20 cellular contexts compared by ENCODE assay signal in the genomic region with DNA sequence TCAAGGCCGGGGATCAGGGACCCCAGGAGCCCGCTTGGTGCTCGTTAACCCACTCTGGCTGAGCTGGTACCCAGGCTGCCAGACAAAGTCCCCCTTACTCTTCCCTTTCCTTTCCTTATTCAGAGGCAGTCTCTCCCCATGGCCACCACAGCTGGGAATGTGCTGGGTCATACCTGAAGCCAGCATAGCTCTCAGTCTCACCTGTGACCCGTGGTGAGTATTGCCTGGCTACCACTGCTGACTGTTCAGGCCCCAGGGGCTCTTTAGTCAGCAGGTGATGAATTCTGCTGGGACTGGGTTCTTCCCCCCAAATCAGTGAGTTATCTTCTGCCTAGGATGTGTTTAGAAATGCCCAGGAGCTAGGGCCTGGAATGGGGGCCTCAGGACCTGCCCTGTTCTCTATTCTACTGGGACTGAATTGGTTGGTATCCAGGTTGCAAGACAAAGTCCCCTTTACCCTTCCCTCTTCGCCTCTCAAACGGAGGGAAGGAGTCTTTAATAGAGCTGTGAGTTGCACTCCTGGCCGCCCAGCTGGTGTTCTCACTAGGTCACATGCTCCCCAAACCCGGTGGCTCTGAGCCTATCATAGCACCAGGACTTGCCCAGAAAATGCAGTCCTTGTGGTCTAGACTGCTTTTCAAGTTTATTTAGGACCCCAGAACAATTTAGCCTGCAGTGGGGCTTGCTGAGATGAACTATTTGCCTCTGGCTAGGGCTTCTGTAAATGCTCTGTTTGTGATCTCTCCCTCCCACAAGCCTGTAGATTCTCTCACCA.
DNase-seq lines count a peak whose midpoint lies in the region; FAIRE-seq and TF ChIP-seq lines count a peak whose summit lies in the region.
"Had no signal": no experiment of that assay in that cellular context is flagged by ENCODE, and none has a peak within 500 bp of the region (broad histone marks: within the 10 kb centered on the region; RNA-seq: fewer than 3 reads in every experiment).

No MANE protein-coding gene starts in this region.

- no peak overlapping the region for H4K5ac ChIP-seq in H1 (ENCODE audit: insufficient read length, low read depth, low read length)

- FAIRE-seq in H1 (lab: Jason Lieb, UNC) (no peak), keratinocyte (lab: Jason Lieb, UNC) (peak; percentile 68)
- FAIRE-seq: GM12892, GM19239 had no signal

- H3K27me3 ChIP-seq in MM.1S (replicated peaks; ENCODE audit: insufficient read depth, low read length): no peaks in the 10 kb centered on the region
- H3K27me3 ChIP-seq in H1 (replicated peaks in 1 of 4; ENCODE audit: control insufficient read depth in 3 of 4, extremely low read depth in 1 of 4, insufficient read depth in 3 of 4, low read length in 3 of 4): peaks cover 0 to 1% (median 0%) of the 10 kb centered on the region in 4 experiments; a peak in 1 of 7 replicates
- no peaks in the 10 kb centered on the region for H3K27me3 ChIP-seq in keratinocyte (ENCODE audit: control insufficient read depth, extremely low read depth, insufficient read depth, low read length)
- no peaks in the 10 kb centered on the region for H3K27me3 ChIP-seq in smooth muscle cell (ENCODE audit: low read depth)

- intact Hi-C loops in CD14-positive monocyte (cut with micrococcal nuclease): no loop called here

- TF ChIP-seq EP300 in H1 (IDR thresholded peaks at IDR 0.05; ENCODE audit: borderline replicate concordance in 1 of 2, low read depth in 2 of 2, low read length in 2 of 2): no peak

- no peak overlapping the region for H4K91ac ChIP-seq in H1 (replicated peaks; ENCODE audit: insufficient read length, low read length)

- H3K27me3 Mint-ChIP-seq in CD14-positive monocyte (ENCODE audit: low read depth in 3 of 3): peaks cover 0 to 1% (median 0%) of the 10 kb centered on the region in 3 donors

- no peaks in the 10 kb centered on the region for H3K36me3 ChIP-seq in MM.1S (replicated peaks; ENCODE audit: insufficient read depth, low read length)
- H3K36me3 ChIP-seq in H1 (ENCODE audit: control insufficient read depth in 2 of 4, insufficient read depth in 4 of 4, low read length in 3 of 4): peaks cover 0 to 5% (median 0%) of the 10 kb centered on the region in 4 experiments; a peak in 2 of 8 replicates
- peaks cover 0 to 1% of the 10 kb centered on the region in 2 experiments for H3K36me3 ChIP-seq in keratinocyte (ENCODE audit: control insufficient read depth in 2 of 2, extremely low read depth in 1 of 2, insufficient read depth in 2 of 2, low read length in 2 of 2)
- no peaks in the 10 kb centered on the region for H3K36me3 ChIP-seq in smooth muscle cell (ENCODE audit: low read depth)

- H3K4me3 Mint-ChIP-seq in CD14-positive monocyte: no peak overlapping the region
- H3K4me3 Mint-ChIP-seq: CD4-positive, alpha-beta T cell had no signal

- CTCF ChIA-PET in H1 (lab: Charles Lee; ENCODE audit: partially characterized antibody): no interaction called here

- no peak for TF ChIP-seq POLR2A in H1 (IDR thresholded peaks at IDR 0.05; ENCODE audit: control extremely low read depth in 1 of 2, low read depth in 2 of 2, low read length in 2 of 2)

- H3K27ac ChIP-seq in MM.1S (ENCODE audit: low read length) (peak overlapping the region; percentile 86), H1 (ENCODE audit: low read depth, low read length) (no peak overlapping the region; the same call in 1 of the 2 replicates), keratinocyte (ENCODE audit: control insufficient read depth, insufficient read depth, low read length) (no peak overlapping the region), smooth muscle cell (ENCODE audit: low read depth) (peak overlapping the region; percentile 30)
- H3K27ac ChIP-seq: GM23248, KMS-11 had no signal

- peak overlapping the region; percentile 65 for H3K4me2 ChIP-seq in MM.1S (ENCODE audit: low read depth, low read length)
- no peak overlapping the region for H3K4me2 ChIP-seq in H1 (ENCODE audit: insufficient read depth in 1 of 2, low read depth in 2 of 2, low read length in 2 of 2)
- H3K4me2 ChIP-seq in keratinocyte (ENCODE audit: control insufficient read depth, extremely low read depth, insufficient read depth, low read depth, low read length): no peak overlapping the region
- H3K4me2 ChIP-seq in smooth muscle cell: no peak overlapping the region
- H3K4me2 ChIP-seq: KMS-11 had no signal

- WGBS in H1 (ENCODE audit: extremely low coverage in 1 of 2, insufficient coverage in 1 of 2, insufficient read length in 1 of 2, insufficient replicate concordance in 2 of 2, low coverage in 1 of 2, low lambda C conversion rate in 2 of 2, missing lambda C conversion rate in 1 of 2), 2 experiments: 80% methylated on average over 8 of the region's 8 CpGs; no CpG with 5 or more reads in 1 of the 2 experiments
- 78% methylated on average over 8 of the region's 8 CpGs for WGBS in smooth muscle cell (ENCODE audit: low lambda C conversion rate)

- no peak overlapping the region for H3K14ac ChIP-seq in H1 (ENCODE audit: insufficient read length)

- H3K36me3 Mint-ChIP-seq in CD14-positive monocyte: no peaks in the 10 kb centered on the region

- H2AFZ ChIP-seq in MM.1S (ENCODE audit: low read length) (peak overlapping the region; percentile 11; the same call in 1 of the 2 replicates), H1 (ENCODE audit: low read length) (no peak overlapping the region), keratinocyte (ENCODE audit: control insufficient read depth, low read length) (no peak overlapping the region), smooth muscle cell (ENCODE audit: low read depth) (no peak overlapping the region)
- H2AFZ ChIP-seq: GM23248 had no signal

- no peak for TF ChIP-seq CTCF in MM.1S (IDR thresholded peaks at IDR 0.05; ENCODE audit: low read length)
- no peak for TF ChIP-seq CTCF in H1 (IDR thresholded peaks at IDR 0.05; ENCODE audit: control extremely low read depth in 1 of 3, insufficient read depth in 1 of 3, low read depth in 1 of 3, low read length in 3 of 3)
- no peak for TF ChIP-seq CTCF in keratinocyte (optimal IDR thresholded peaks at IDR 0.05 in 1 of 3, IDR thresholded peaks at IDR 0.05 in 1 of 3, conservative IDR thresholded peaks at IDR 0.05 in 1 of 3; ENCODE audit: extremely low read depth in 1 of 3, insufficient read depth in 2 of 3, low read length in 3 of 3)
- TF ChIP-seq CTCF in smooth muscle cell (IDR thresholded peaks at IDR 0.05; ENCODE audit: borderline replicate concordance, insufficient read depth, poor library complexity, severe bottlenecking): no peak
- TF ChIP-seq CTCF in CD14-positive monocyte (IDR thresholded peaks at IDR 0.05): no peak

- no peak overlapping the region for H3K18ac ChIP-seq in H1 (ENCODE audit: extremely low read depth, low read length)

- H2BK5ac ChIP-seq in H1 (ENCODE audit: low read depth, low read length): no peak overlapping the region

- no peak overlapping the region for H4K8ac ChIP-seq in H1 (ENCODE audit: extremely low read depth, insufficient read depth, low read length)

- no peaks in the 10 kb centered on the region for H4K20me1 ChIP-seq in MM.1S (ENCODE audit: insufficient read depth, low read length)
- no peaks in the 10 kb centered on the region for H4K20me1 ChIP-seq in H1 (replicated peaks in 1 of 2; ENCODE audit: control insufficient read depth in 1 of 2, insufficient read depth in 2 of 2, low read length in 2 of 2)
- H4K20me1 ChIP-seq in keratinocyte (ENCODE audit: control insufficient read depth, extremely low read depth, insufficient read depth, low read length): no peaks in the 10 kb centered on the region
- H4K20me1 ChIP-seq in smooth muscle cell (ENCODE audit: low read depth): peaks cover 4% of the 10 kb centered on the region

- H3K9me1 ChIP-seq in keratinocyte (ENCODE audit: control insufficient read depth, extremely low read depth, insufficient read depth, low read length): no peaks in the 10 kb centered on the region

- no peaks in the 10 kb centered on the region for H3K23me2 ChIP-seq in H1 (ENCODE audit: low read depth, low read length)

- peaks cover 82% of the 10 kb centered on the region for H3K4me1 ChIP-seq in MM.1S (ENCODE audit: low read length)
- peaks cover 0 to 4% (median 0%) of the 10 kb centered on the region in 4 experiments; a peak in 2 of 7 replicates for H3K4me1 ChIP-seq in H1 (replicated peaks in 1 of 4; ENCODE audit: control insufficient read depth in 3 of 4, insufficient read depth in 4 of 4, low read length in 3 of 4)
- no peaks in the 10 kb centered on the region for H3K4me1 ChIP-seq in keratinocyte (ENCODE audit: control insufficient read depth, extremely low read depth, insufficient read depth, low read length)
- H3K4me1 ChIP-seq in smooth muscle cell (ENCODE audit: low read depth): no peaks in the 10 kb centered on the region

- no peak overlapping the region for H3K56ac ChIP-seq in H1 (replicated peaks; ENCODE audit: insufficient read length, low read depth, low read length)

- H3K23ac ChIP-seq in H1 (ENCODE audit: insufficient read length): no peak overlapping the region

- no peak overlapping the region for H3K27ac Mint-ChIP-seq in CD14-positive monocyte
- H3K27ac Mint-ChIP-seq: CD4-positive, alpha-beta T cell had no signal

- peaks cover 84% of the 10 kb centered on the region for H3K79me2 ChIP-seq in MM.1S (ENCODE audit: low read length)
- H3K79me2 ChIP-seq in H1 (ENCODE audit: control insufficient read depth in 1 of 2, insufficient read depth in 2 of 2, low read length in 2 of 2): no peaks in the 10 kb centered on the region
- peaks cover 3% of the 10 kb centered on the region for H3K79me2 ChIP-seq in keratinocyte (ENCODE audit: control insufficient read depth, insufficient read depth, low read length)
- H3K79me2 ChIP-seq in smooth muscle cell (ENCODE audit: low read depth): no peaks in the 10 kb centered on the region

- no peaks in the 10 kb centered on the region for H3K9me3 ChIP-seq in MM.1S (replicated peaks; ENCODE audit: insufficient read depth, low read length)
- peaks cover 0 to 3% of the 10 kb centered on the region in 2 experiments; a peak in 1 of 4 replicates for H3K9me3 ChIP-seq in H1 (ENCODE audit: insufficient read depth in 2 of 2, low read depth in 1 of 2, low read length in 1 of 2)
- H3K9me3 ChIP-seq in keratinocyte (ENCODE audit: control insufficient read depth, low read depth, low read length): no peaks in the 10 kb centered on the region
- H3K9me3 ChIP-seq in smooth muscle cell (replicated peaks; ENCODE audit: low read depth): no peaks in the 10 kb centered on the region

- no peak overlapping the region for H2AK5ac ChIP-seq in H1 (ENCODE audit: low read depth, low read length)

- H3K79me1 ChIP-seq in H1 (ENCODE audit: low read depth, low read length): no peaks in the 10 kb centered on the region

- peak overlapping the region; percentile 28; the same call in 1 of the 2 replicates for H3K9ac ChIP-seq in MM.1S (ENCODE audit: low read length)
- H3K9ac ChIP-seq in H1 (replicated peaks in 1 of 4; ENCODE audit: extremely low read depth in 1 of 4, low read depth in 3 of 4, low read length in 3 of 4): no peak overlapping the region
- no peak overlapping the region for H3K9ac ChIP-seq in keratinocyte (ENCODE audit: control insufficient read depth, extremely low read depth, insufficient read depth, low read length)
- no peak overlapping the region for H3K9ac ChIP-seq in smooth muscle cell (ENCODE audit: low read depth)
- H3K9ac ChIP-seq: GM23248, KMS-11 had no signal

- H3F3A ChIP-seq in MM.1S (ENCODE audit: insufficient read depth, low read length) (peaks cover 34% of the 10 kb centered on the region), smooth muscle cell (ENCODE audit: low read depth) (no peaks in the 10 kb centered on the region)

- dilution Hi-C loops in keratinocyte (cut with MboI; ENCODE audit: extremely low pct_ligation_motif_present, low sequenced_read_pairs): no loop called here

- no peaks in the 10 kb centered on the region for H3K9me2 ChIP-seq in MM.1S (replicated peaks; ENCODE audit: insufficient read depth, low read length)

- POLR2A ChIA-PET in H1 (lab: Charles Lee; ENCODE audit: partially characterized antibody): no interaction called here

- H2BK12ac ChIP-seq in H1 (ENCODE audit: low read depth, low read length): no peak overlapping the region

- no peaks in the 10 kb centered on the region for H3K4me1 Mint-ChIP-seq in CD14-positive monocyte

- no peak overlapping the region for H2BK120ac ChIP-seq in H1 (replicated peaks; ENCODE audit: low read depth, low read length)

- H3K4ac ChIP-seq in H1 (replicated peaks; ENCODE audit: insufficient read length, low read depth, low read length): no peak overlapping the region

- no peak overlapping the region for H2BK15ac ChIP-seq in H1 (ENCODE audit: low read length)

- DNase-seq in MM.1S: peak; percentile 75
- DNase-seq in H1 (ENCODE audit: low read depth in 1 of 2, low spot score in 2 of 2): no peak
- no peak for DNase-seq in keratinocyte (ENCODE audit: low read depth, low spot score)
- DNase-seq in smooth muscle cell (lab: John Stamatoyannopoulos, UW; ENCODE audit: unreplicated experiment): no peak
- DNase-seq in activated CD4-positive, CD25-positive, alpha-beta regulatory T cell treated with anti-CD3 and anti-CD28 coated beads, Interleukin-2, amount 50 U/mL, for 72 hours: no peak
- DNase-seq in NCI-H1694 (lab: John Stamatoyannopoulos, UW): no peak
- no peak for DNase-seq in CD14-positive monocyte (ENCODE audit: low spot score)
- no peak for DNase-seq in stimulated activated CD4-positive, alpha-beta T cell treated with anti-CD3 and anti-CD28 coated beads, Interleukin-4, amount 100 ng/mL, for 24 hours
- DNase-seq: ACHN; Calu3; CD4-positive, alpha-beta T cell; DMS79 treated with DMSO at 0.1 percent for 48 hours; GDM1; GM23248; NCI-H1105; NCI-H187 treated with DMSO at 0.1 percent for 48 hours; NCI-H82 had no signal

- TF ChIP-seq RAD21 in H1 (IDR thresholded peaks at IDR 0.05 in 1 of 2, conservative IDR thresholded peaks at IDR 0.05 in 1 of 2; ENCODE audit: low read depth in 2 of 2, low read length in 2 of 2): no peak

- H2BK20ac ChIP-seq in H1 (ENCODE audit: low read length): no peak overlapping the region

- H3K9me3 Mint-ChIP-seq in CD14-positive monocyte: peaks cover 2 to 12% (median 8%) of the 10 kb centered on the region in 7 donors

- H3K4me3 ChIP-seq in MM.1S (ENCODE audit: low read length): 0 out of 2 replicates have a peak overlapping the region, but pooled peaks have one; percentile 6
- no peak overlapping the region for H3K4me3 ChIP-seq in H1 (ENCODE audit: extremely low read depth in 1 of 4, insufficient read depth in 2 of 4, low read depth in 3 of 4, low read length in 4 of 4)
- no peak overlapping the region for H3K4me3 ChIP-seq in keratinocyte (ENCODE audit: control insufficient read depth in 2 of 3, extremely low read depth in 1 of 3, insufficient read depth in 2 of 3, low read depth in 1 of 3, low read length in 3 of 3)
- no peak overlapping the region for H3K4me3 ChIP-seq in smooth muscle cell
- H3K4me3 ChIP-seq: GM23248 had no signal

Comparison
In these comparisons a context has a peak if more than half of its experiments do, and no peak if none do; other contexts are left out.
1. H3K27ac ChIP-seq: peak in MM.1S (single experiment) and smooth muscle cell (single experiment); none in H1 (single experiment) and keratinocyte (single experiment).